ENCODE assay signal across 9 cellular contexts in the genomic region with DNA sequence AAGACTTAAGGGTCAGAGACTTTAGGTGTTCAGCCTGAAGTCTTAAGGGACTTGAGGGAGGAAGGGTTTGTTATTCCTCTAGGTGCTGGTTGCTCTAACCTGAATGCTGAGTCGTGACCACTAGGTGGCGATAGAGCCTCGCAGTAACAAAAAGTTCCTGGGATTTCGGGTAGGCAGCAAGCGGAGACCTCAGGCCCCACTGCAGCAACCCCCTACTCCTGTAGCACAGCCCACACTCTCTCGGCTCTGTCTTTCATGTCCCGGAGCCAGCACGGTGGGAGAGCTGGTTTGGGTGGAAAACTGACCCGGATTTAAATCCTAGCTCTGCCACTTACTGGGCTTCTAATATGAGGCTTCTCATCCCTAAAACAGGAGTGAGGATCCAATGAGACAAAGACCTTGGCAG.
A peak's percentile ranks its signal among the peaks of the same experiment; 100 is the strongest.
DNase-seq lines count a peak whose midpoint lies in the region; ATAC-seq, FAIRE-seq and TF ChIP-seq lines count a peak whose summit lies in the region.
"Had no signal": no experiment of that assay in that cellular context is flagged by ENCODE, and none has a peak within 500 bp of the region (broad histone marks: within the 10 kb centered on the region; RNA-seq: fewer than 3 reads in every experiment).

No MANE protein-coding gene starts in this region.

- H3K9me3 ChIP-seq in H1 (ENCODE audit: insufficient read depth in 2 of 2, low read depth in 1 of 2, low read length in 1 of 2), result no peaks in the 10 kb centered on the region
- H3K9me3 ChIP-seq: BLaER1 treated with 17β-estradiol and CSF1 and Interleukin-3, amounts not matched to agents 10 nM and 100 nM had no signal

- H2BK12ac ChIP-seq in H1 (ENCODE audit: low read depth, low read length), result no peak overlapping the region

- no peak overlapping the region for H3K18ac ChIP-seq in H1 (ENCODE audit: extremely low read depth, low read length)

- no peaks in the 10 kb centered on the region for H3K27me3 Mint-ChIP-seq in activated CD8-positive, alpha-beta T cell treated with anti-CD3 and anti-CD28 coated beads, Interleukin-2, amount 10 ng/mL, durations not matched to agents 7 days and 5 days (ENCODE audit: low read depth)
- no peaks in the 10 kb centered on the region for H3K27me3 Mint-ChIP-seq in mesothelial cell of epicardium (ENCODE audit: low read depth)

- no peak overlapping the region for H4K91ac ChIP-seq in H1 (replicated peaks; ENCODE audit: insufficient read length, low read length)

- no peaks in the 10 kb centered on the region for H3K36me3 Mint-ChIP-seq in activated CD8-positive, alpha-beta T cell treated with anti-CD3 and anti-CD28 coated beads, Interleukin-2, amount 10 ng/mL, durations not matched to agents 7 days and 5 days (ENCODE audit: low read depth)
- no peaks in the 10 kb centered on the region for H3K36me3 Mint-ChIP-seq in mesothelial cell of epicardium

- H3K27me3 ChIP-seq in H1 (replicated peaks in 1 of 4; ENCODE audit: control insufficient read depth in 3 of 4, extremely low read depth in 1 of 4, insufficient read depth in 3 of 4, low read length in 3 of 4), result no peaks in the 10 kb centered on the region
- H3K27me3 ChIP-seq: BLaER1 treated with 17β-estradiol and CSF1 and Interleukin-3, amounts not matched to agents 10 nM and 100 nM had no signal

- no peak overlapping the region for H2BK20ac ChIP-seq in H1 (ENCODE audit: low read length)

- H2BK15ac ChIP-seq in H1 (ENCODE audit: low read length), result no peak overlapping the region

- no peak overlapping the region for H4K5ac ChIP-seq in H1 (ENCODE audit: insufficient read length, low read depth, low read length)

- H3K9ac ChIP-seq in H1 (replicated peaks in 1 of 4; ENCODE audit: extremely low read depth in 1 of 4, low read depth in 3 of 4, low read length in 3 of 4), result no peak overlapping the region
- H3K9ac ChIP-seq: BLaER1 treated with 17β-estradiol and CSF1 and Interleukin-3, amounts not matched to agents 10 nM and 100 nM had no signal

- DNase-seq in NCI-H1417 (lab: John Stamatoyannopoulos, UW), result peak; percentile 20 to 75 (median 70)
- DNase-seq in NCI-H1417 treated with DMSO at 0.1 percent for 48 hours (lab: John Stamatoyannopoulos, UW), result no peak
- peak; percentile 31 for DNase-seq in NCI-H510A treated with DMSO at 0.1 percent for 48 hours (lab: John Stamatoyannopoulos, UW)
- peak; percentile 68 for DNase-seq in activated CD8-positive, alpha-beta T cell treated with anti-CD3 and anti-CD28 coated beads, Interleukin-2, amount 10 ng/mL, durations not matched to agents 7 days and 5 days
- peak; percentile 77 to 92 for DNase-seq in H1 (ENCODE audit: low read depth in 1 of 2, low spot score in 2 of 2)
- DNase-seq in mesothelial cell of epicardium (ENCODE audit: low spot score in 2 of 2, unreplicated experiment in 2 of 2), result peak; percentile 49 to 86
- peak; percentile 38 to 51 for DNase-seq in stimulated activated CD8-positive, alpha-beta memory T cell treated with anti-CD3 and anti-CD28 coated beads, Interleukin-2, amount 100 ng/mL, for 48 hours (ENCODE audit: low read depth in 2 of 2)

- no peaks in the 10 kb centered on the region for H3K79me1 ChIP-seq in H1 (ENCODE audit: low read depth, low read length)

- no peak overlapping the region for H2BK120ac ChIP-seq in H1 (replicated peaks; ENCODE audit: low read depth, low read length)

- H4K20me1 ChIP-seq in H1 (replicated peaks in 1 of 2; ENCODE audit: control insufficient read depth in 1 of 2, insufficient read depth in 2 of 2, low read length in 2 of 2), result no peaks in the 10 kb centered on the region

- H2BK5ac ChIP-seq in H1 (ENCODE audit: low read depth, low read length), result no peak overlapping the region

- H2AK5ac ChIP-seq in H1 (ENCODE audit: low read depth, low read length), result no peak overlapping the region

- no peak overlapping the region for H4K8ac ChIP-seq in H1 (ENCODE audit: extremely low read depth, insufficient read depth, low read length)

- no peaks in the 10 kb centered on the region for H3K79me2 ChIP-seq in H1 (ENCODE audit: control insufficient read depth in 1 of 2, insufficient read depth in 2 of 2, low read length in 2 of 2)

- H3K4me2 ChIP-seq in H1 (ENCODE audit: insufficient read depth in 1 of 2, low read depth in 2 of 2, low read length in 2 of 2), result peak overlapping the region in 1 of 2 experiments; percentile 9; a peak in 1 of 4 replicates
- H3K4me2 ChIP-seq: BLaER1 treated with 17β-estradiol and CSF1 and Interleukin-3, amounts not matched to agents 10 nM and 100 nM had no signal

- CTCF ChIA-PET in activated CD8-positive, alpha-beta T cell treated with anti-CD3 and anti-CD28 coated beads, Interleukin-2, amount 10 ng/mL, durations not matched to agents 7 days and 5 days (lab: Charles Lee), result interaction anchor here (0.6 to 1.3 kb wide), 11 partner anchors 10 to 902 kb away, joined by 3 to 5 read pairs (median 3); no protein-coding TSS in a partner anchor
- CTCF ChIA-PET in H1 (lab: Charles Lee; ENCODE audit: partially characterized antibody), result interaction anchor here (0.7 to 5.4 kb wide), 24 partner anchors 8 to 520 kb away, joined by 3 to 18 read pairs (median 4); no protein-coding TSS in a partner anchor

- peaks cover 4% of the 10 kb centered on the region; the same call in 1 of the 2 replicates for H3K23me2 ChIP-seq in H1 (ENCODE audit: low read depth, low read length)

- H3K56ac ChIP-seq in H1 (replicated peaks; ENCODE audit: insufficient read length, low read depth, low read length), result no peak overlapping the region

- no peak overlapping the region for H3K27ac ChIP-seq in H1 (ENCODE audit: low read depth, low read length)
- H3K27ac ChIP-seq: BLaER1 treated with 17β-estradiol and CSF1 and Interleukin-3, amounts not matched to agents 10 nM and 100 nM had no signal

- no peaks in the 10 kb centered on the region; a peak in 1 of 7 replicates for H3K4me1 ChIP-seq in H1 (replicated peaks in 1 of 4; ENCODE audit: control insufficient read depth in 3 of 4, insufficient read depth in 4 of 4, low read length in 3 of 4)

- no peak for TF ChIP-seq POLR2A in H1 (IDR thresholded peaks at IDR 0.05; ENCODE audit: control extremely low read depth in 1 of 2, low read depth in 2 of 2, low read length in 2 of 2)

- H3K4me3 Mint-ChIP-seq in activated CD8-positive, alpha-beta T cell treated with anti-CD3 and anti-CD28 coated beads, Interleukin-2, amount 10 ng/mL, durations not matched to agents 7 days and 5 days, result no peak overlapping the region
- no peak overlapping the region for H3K4me3 Mint-ChIP-seq in mesothelial cell of epicardium

- H3K4me1 Mint-ChIP-seq in activated CD8-positive, alpha-beta T cell treated with anti-CD3 and anti-CD28 coated beads, Interleukin-2, amount 10 ng/mL, durations not matched to agents 7 days and 5 days (ENCODE audit: low read depth), result peaks cover 9% of the 10 kb centered on the region
- H3K4me1 Mint-ChIP-seq in mesothelial cell of epicardium, result no peaks in the 10 kb centered on the region

- no peaks in the 10 kb centered on the region for H3K9me3 Mint-ChIP-seq in activated CD8-positive, alpha-beta T cell treated with anti-CD3 and anti-CD28 coated beads, Interleukin-2, amount 10 ng/mL, durations not matched to agents 7 days and 5 days (ENCODE audit: insufficient read depth)
- H3K9me3 Mint-ChIP-seq in mesothelial cell of epicardium, result no peaks in the 10 kb centered on the region

- 15% methylated on average over 9 of the region's 9 CpGs; no CpG with 5 or more reads in 1 of the 2 experiments for whole genome bisulfite sequencing in H1 (ENCODE audit: extremely low coverage in 1 of 2, insufficient coverage in 1 of 2, insufficient read length in 1 of 2, insufficient replicate concordance in 2 of 2, low coverage in 1 of 2, low lambda C conversion rate in 2 of 2, missing lambda C conversion rate in 1 of 2), 2 experiments

- H3K14ac ChIP-seq in H1 (ENCODE audit: insufficient read length), result no peak overlapping the region

- H3K36me3 ChIP-seq in H1 (ENCODE audit: control insufficient read depth in 2 of 4, insufficient read depth in 4 of 4, low read length in 3 of 4), result no peaks in the 10 kb centered on the region
- H3K36me3 ChIP-seq: BLaER1 treated with 17β-estradiol and CSF1 and Interleukin-3, amounts not matched to agents 10 nM and 100 nM had no signal

- H3K23ac ChIP-seq in H1 (ENCODE audit: insufficient read length), result no peak overlapping the region

- peak; percentile 63 for ATAC-seq in HG03135 (IDR thresholded peaks at IDR 0.05; ENCODE audit: unreplicated experiment)
- peak; percentile 57 for ATAC-seq in activated CD8-positive, alpha-beta T cell treated with anti-CD3 and anti-CD28 coated beads, Interleukin-2, amount 10 ng/mL, durations not matched to agents 7 days and 5 days

- peak; percentile 96 to 97 for TF ChIP-seq RAD21 in H1 (IDR thresholded peaks at IDR 0.05 in 1 of 2, conservative IDR thresholded peaks at IDR 0.05 in 1 of 2; ENCODE audit: low read depth in 2 of 2, low read length in 2 of 2)

- peak; percentile 58 to 96 (median 85) for TF ChIP-seq CTCF in H1 (IDR thresholded peaks at IDR 0.05; ENCODE audit: control extremely low read depth in 1 of 3, insufficient read depth in 1 of 3, low read depth in 1 of 3, low read length in 3 of 3)
- peak; percentile 95 for TF ChIP-seq CTCF in mesothelial cell of epicardium (IDR thresholded peaks at IDR 0.05; ENCODE audit: unreplicated experiment)

- no peak overlapping the region for H3K4ac ChIP-seq in H1 (replicated peaks; ENCODE audit: insufficient read length, low read depth, low read length)

- H2AFZ ChIP-seq in H1 (ENCODE audit: low read length), result peak overlapping the region; percentile 72; the same call in 1 of the 2 replicates

- no peak for TF ChIP-seq EP300 in H1 (IDR thresholded peaks at IDR 0.05; ENCODE audit: borderline replicate concordance in 1 of 2, low read depth in 2 of 2, low read length in 2 of 2)

- POLR2A ChIA-PET in activated CD8-positive, alpha-beta T cell treated with anti-CD3 and anti-CD28 coated beads, Interleukin-2, amount 10 ng/mL, durations not matched to agents 7 days and 5 days (lab: Charles Lee), result no interaction called here
- POLR2A ChIA-PET in H1 (lab: Charles Lee; ENCODE audit: partially characterized antibody), result interaction anchor here (0.6 kb wide), 1 partner anchor 25 kb away, joined by 3 read pairs; no protein-coding TSS in a partner anchor

- peak; percentile 99 for FAIRE-seq in H1 (lab: Jason Lieb, UNC)

- H3K27ac Mint-ChIP-seq in activated CD8-positive, alpha-beta T cell treated with anti-CD3 and anti-CD28 coated beads, Interleukin-2, amount 10 ng/mL, durations not matched to agents 7 days and 5 days, result no peak overlapping the region
- H3K27ac Mint-ChIP-seq in mesothelial cell of epicardium, result no peak overlapping the region

- no peak overlapping the region for H3K4me3 ChIP-seq in H1 (ENCODE audit: extremely low read depth in 1 of 4, insufficient read depth in 2 of 4, low read depth in 3 of 4, low read length in 4 of 4)
- H3K4me3 ChIP-seq: BLaER1 treated with 17β-estradiol and CSF1 and Interleukin-3, amounts not matched to agents 10 nM and 100 nM had no signal

TF ChIP-seq in H1, 55 proteins besides CTCF, POLR2A, EP300 and RAD21 (continues in another document):
- TF ChIP-seq HDAC2 (IDR thresholded peaks at IDR 0.05; ENCODE audit: borderline replicate concordance in 1 of 2, low read depth in 2 of 2, low read length in 2 of 2), result 0 out of 4 replicates have a peak, but pooled peaks of 1 of the 2 experiments have one; percentile 15
- TF ChIP-seq SP4 (IDR thresholded peaks at IDR 0.05; ENCODE audit: low read length), result no peak
